In genomic region chr2:82013641-82014040, GRCh38 we compare ENCODE assay signal across 19 cellular contexts.
DNase-seq lines count a peak whose midpoint lies in the region; ATAC-seq and TF ChIP-seq lines count a peak whose summit lies in the region.
"Had no signal": no experiment of that assay in that cellular context is flagged by ENCODE, and none has a peak within 500 bp of the region (broad histone marks: within the 10 kb centered on the region; RNA-seq: fewer than 3 reads in every experiment).

No MANE protein-coding gene starts in this region.

- no peak overlapping the region for H3K4me3 Mint-ChIP-seq in stimulated activated naive CD8-positive, alpha-beta T cell treated with anti-CD3 and anti-CD28 coated beads, Interleukin-15, amount 100 ng/mL, for 72 hours
- H3K4me3 Mint-ChIP-seq: CD14-positive monocyte; T-helper 1 cell treated with Interleukin-12 subunit alpha and Interleukin-12 subunit beta and Interleukin-4 antibody, amounts not matched to agents 30 μg/mL and 1 μg/mL, for 36 hours had no signal

- intact Hi-C loops in gastrocnemius medialis (cut with DNase I; ENCODE audit: low total_unique reads), result no loop called here

- H3K9me3 Mint-ChIP-seq in stimulated activated naive CD8-positive, alpha-beta T cell treated with anti-CD3 and anti-CD28 coated beads, Interleukin-15, amount 100 ng/mL, for 72 hours, result no peaks in the 10 kb centered on the region
- H3K9me3 Mint-ChIP-seq: T-helper 1 cell treated with Interleukin-12 subunit alpha and Interleukin-12 subunit beta and Interleukin-4 antibody, amounts not matched to agents 30 μg/mL and 1 μg/mL, for 36 hours had no signal

- H3K4me1 ChIP-seq in iPS-20b (ENCODE audit: insufficient read depth, low read length) (peaks cover 5% of the 10 kb centered on the region; the same call in 1 of the 2 replicates), gastrocnemius medialis (no peaks in the 10 kb centered on the region)

- H3K9me3 ChIP-seq in iPS-20b (ENCODE audit: insufficient read depth, low read depth, low read length) (no peaks in the 10 kb centered on the region), gastrocnemius medialis (no peaks in the 10 kb centered on the region)

- DNase-seq in COLO668 (lab: John Stamatoyannopoulos, UW; ENCODE audit: unreplicated experiment), result peak; percentile 7
- peak; percentile 10 for DNase-seq in H7
- peak; percentile 52 for DNase-seq in NCI-H748 treated with DMSO at 0.1 percent for 48 hours (lab: John Stamatoyannopoulos, UW)
- no peak for DNase-seq in activated T-cell treated with anti-CD3 and anti-CD28 coated beads for 4 hours
- DNase-seq in stimulated activated naive CD8-positive, alpha-beta T cell treated with anti-CD3 and anti-CD28 coated beads, Interleukin-15, amount 100 ng/mL, for 72 hours, result no peak
- no peak for DNase-seq in gastrocnemius medialis
- DNase-seq: COR-L47; DMS153; MV-4-11; NCI-H1436 treated with DMSO at 0.1 percent for 48 hours; NK-92 treated with Interleukin-12 subunit alpha and Interleukin-12 subunit beta, amount 100 ng/mL, for 24 hours; OCI-M1 had no signal

- H3K27ac Mint-ChIP-seq in stimulated activated naive CD8-positive, alpha-beta T cell treated with anti-CD3 and anti-CD28 coated beads, Interleukin-15, amount 100 ng/mL, for 72 hours, result no peak overlapping the region
- H3K27ac Mint-ChIP-seq: CD14-positive monocyte; T-helper 1 cell treated with Interleukin-12 subunit alpha and Interleukin-12 subunit beta and Interleukin-4 antibody, amounts not matched to agents 30 μg/mL and 1 μg/mL, for 36 hours had no signal

- ATAC-seq in stimulated activated naive CD8-positive, alpha-beta T cell treated with anti-CD3 and anti-CD28 coated beads, Interleukin-15, amount 100 ng/mL, for 72 hours, result no peak
- ATAC-seq in gastrocnemius medialis, result no peak
- no peak for ATAC-seq in GM21723 (IDR thresholded peaks at IDR 0.05; ENCODE audit: unreplicated experiment)
- ATAC-seq: HCT116, K562 had no signal

- H3K4me3 ChIP-seq in H7 (ENCODE audit: insufficient read depth, low read depth, low read length), result peak overlapping the region; percentile 31; the same call in 1 of the 2 replicates
- peak overlapping the region; percentile 45; the same call in 1 of the 2 replicates for H3K4me3 ChIP-seq in iPS-20b (ENCODE audit: low read length)
- H3K4me3 ChIP-seq in gastrocnemius medialis, result no peak overlapping the region
- H3K4me3 ChIP-seq: K562 had no signal

- H3K9ac ChIP-seq in iPS-20b (ENCODE audit: low read depth, low read length), result peak overlapping the region; percentile 24; the same call in 1 of the 2 replicates

- no peaks in the 10 kb centered on the region for H3K4me1 Mint-ChIP-seq in stimulated activated naive CD8-positive, alpha-beta T cell treated with anti-CD3 and anti-CD28 coated beads, Interleukin-15, amount 100 ng/mL, for 72 hours
- H3K4me1 Mint-ChIP-seq: CD14-positive monocyte had no signal

- TF ChIP-seq CTCF in gastrocnemius medialis (IDR thresholded peaks at IDR 0.05 in 4 of 5, conservative IDR thresholded peaks at IDR 0.05 in 1 of 5), result no peak

- in situ Hi-C loops in gastrocnemius medialis (cut with MboI; ENCODE audit: low sequenced_read_pairs in 4 of 4), result no loop called here

- no peaks in the 10 kb centered on the region for H3K27me3 ChIP-seq in H7 (ENCODE audit: control insufficient read depth, insufficient read depth, low read length)
- H3K27me3 ChIP-seq in iPS-20b (ENCODE audit: insufficient read depth, low read length), result peaks cover 7% of the 10 kb centered on the region; the same call in 1 of the 2 replicates
- H3K27me3 ChIP-seq in gastrocnemius medialis, result no peaks in the 10 kb centered on the region

- TF ChIP-seq POLR2A in gastrocnemius medialis (IDR thresholded peaks at IDR 0.05), result no peak

- H3K27ac ChIP-seq in iPS-20b (ENCODE audit: low read length) (no peak overlapping the region), gastrocnemius medialis (no peak overlapping the region)
- H3K27ac ChIP-seq: HL-60 had no signal

- no peaks in the 10 kb centered on the region for H3K27me3 Mint-ChIP-seq in stimulated activated naive CD8-positive, alpha-beta T cell treated with anti-CD3 and anti-CD28 coated beads, Interleukin-15, amount 100 ng/mL, for 72 hours

- H3K36me3 ChIP-seq in H7 (replicated peaks; ENCODE audit: control insufficient read depth, insufficient read depth, low read length), result no peaks in the 10 kb centered on the region
- no peaks in the 10 kb centered on the region for H3K36me3 ChIP-seq in iPS-20b (ENCODE audit: insufficient read depth, low read depth, low read length)
- H3K36me3 ChIP-seq in gastrocnemius medialis, result no peaks in the 10 kb centered on the region

Comparison
In these comparisons a context has a peak if more than half of its experiments do, and no peak if none do; other contexts are left out.
1. DNase-seq: peak in COLO668 (single experiment), H7 (single experiment) and NCI-H748 treated with DMSO at 0.1 percent for 48 hours (single experiment); none in activated T-cell treated with anti-CD3 and anti-CD28 coated beads for 4 hours (single experiment), stimulated activated naive CD8-positive, alpha-beta T cell treated with anti-CD3 and anti-CD28 coated beads, Interleukin-15, amount 100 ng/mL, for 72 hours (0 of 2) and gastrocnemius medialis (0 of 2).
2. H3K4me3 ChIP-seq: peak in H7 (single experiment) and iPS-20b (single experiment); none in gastrocnemius medialis (0 of 4).